Comparison of ENCODE assay signal across 9 cellular contexts in genomic region chr5:55187370-55187769, GRCh38. TPM values are rescaled to one million over a fixed set of nuclear protein-coding genes. Genes with fewer than 3 reads are reported as not detected.
A peak's percentile ranks its signal among the peaks of the same experiment; 100 is the strongest.
DNase-seq lines count a peak whose midpoint lies in the region; ATAC-seq lines count a peak whose summit lies in the region.
"Had no signal": no experiment of that assay in that cellular context is flagged by ENCODE, and none has a peak within 500 bp of the region (broad histone marks: within the 10 kb centered on the region; RNA-seq: fewer than 3 reads in every experiment).

No MANE protein-coding gene starts in this region.

- ATAC-seq in HG03139 (IDR thresholded peaks at IDR 0.05; ENCODE audit: unreplicated experiment) = no peak

- DNase-seq in DMS114 treated with DMSO at 0.1 percent for 48 hours (lab: John Stamatoyannopoulos, UW; ENCODE audit: unreplicated experiment) (peak; percentile 18), LoVo (ENCODE audit: low spot score) (peak; percentile 47), SHP77 treated with DMSO at 0.1 percent for 48 hours (lab: John Stamatoyannopoulos, UW) (peak; percentile 31), kidney glomerular epithelial cell (lab: John Stamatoyannopoulos, UW) (peak; percentile 5), mesenteric fat pad (ENCODE audit: low spot score) (no peak), foreskin melanocyte (no peak), Ammon's horn (ENCODE audit: low spot score) (no peak)
- DNase-seq: activated CD8-positive, alpha-beta memory T cell treated with anti-CD3 and anti-CD28 coated beads, Interleukin-2, amount 50 U/mL, for 48 hours had no signal

RNA-seq across cellular contexts. Expression of gene CDC20B, which starts 14.4 kb away (rescaled TPM):
- not detected for total RNA-seq in mesenteric fat pad

RNA-seq across cellular contexts. Expression of gene GPX8, which starts 27.4 kb away (rescaled TPM):
- 20.5 TPM for total RNA-seq in mesenteric fat pad

RNA-seq across cellular contexts. Expression of gene MCIDAS, which starts 39.7 kb away (rescaled TPM):
- total RNA-seq in mesenteric fat pad = not detected

RNA-seq across cellular contexts. Expression of gene CCNO, which starts 46.0 kb away (rescaled TPM):
- not detected for total RNA-seq in mesenteric fat pad

Comparison
In these comparisons a context has a peak if more than half of its experiments do, and no peak if none do; other contexts are left out.
1. DNase-seq: peak in DMS114 treated with DMSO at 0.1 percent for 48 hours (single experiment), LoVo (single experiment), SHP77 treated with DMSO at 0.1 percent for 48 hours (single experiment) and kidney glomerular epithelial cell (single experiment); none in mesenteric fat pad (single experiment), foreskin melanocyte (single experiment) and Ammon's horn (single experiment).